22 cellular contexts compared by ENCODE assay signal in the genomic region with DNA sequence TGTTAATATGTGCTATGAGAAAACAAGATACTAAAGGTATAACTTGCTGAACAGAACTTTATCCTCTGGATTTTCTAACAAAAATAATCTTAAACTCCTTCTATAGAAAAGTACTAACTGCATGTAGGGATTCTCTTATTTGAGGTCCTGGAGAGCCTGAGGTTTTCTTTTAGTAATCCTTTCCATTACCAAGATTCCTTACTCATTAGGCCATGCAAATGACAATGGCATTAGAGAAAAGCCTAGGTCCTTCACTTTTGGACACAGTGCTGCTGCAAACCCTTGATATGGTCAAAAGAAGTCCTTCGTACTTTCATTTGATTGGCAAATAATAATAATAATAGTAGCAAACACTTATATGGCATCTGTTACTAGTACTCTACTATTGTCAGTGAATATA.
"Had no signal": no experiment of that assay in that cellular context is flagged by ENCODE, and none has a peak within 500 bp of the region (broad histone marks: within the 10 kb centered on the region; RNA-seq: fewer than 3 reads in every experiment).

No MANE protein-coding gene starts in this region.

- H3K79me2 ChIP-seq: parathyroid adenoma had no signal

- DNase-seq: colonic mucosa; dorsolateral prefrontal cortex; effector CD8-positive, alpha-beta T cell; heart right ventricle; hypothalamus; kidney glomerular epithelial cell; midbrain; naive B cell; psoas muscle; spleen; stimulated activated CD4-positive, alpha-beta T cell treated with anti-CD3 and anti-CD28 coated beads, Interleukin-15, amount 100 ng/mL, for 24 hours; stimulated activated CD4-positive, alpha-beta T cell treated with anti-CD3 and anti-CD28 coated beads, Interleukin-1b, Interleukin-23, amount 100 ng/mL, for 48 hours; stimulated activated CD4-positive, alpha-beta T cell treated with anti-CD3 and anti-CD28 coated beads, Interleukin-4, amount 100 ng/mL, for 24 hours; testis; transverse colon had no signal

- ATAC-seq: psoas muscle, sciatic nerve had no signal

- H3K36me3 Mint-ChIP-seq: memory B cell; naive B cell; stimulated activated memory B cell treated with anti-CD40 and anti-IgM and Interleukin-4, amounts not matched to agents 10 μg/mL and 1 μg/mL and 100 μg/mL, for 72 hours had no signal

- FAIRE-seq: frontal cortex had no signal

- H3K27ac Mint-ChIP-seq: memory B cell; naive B cell; nephron; stimulated activated memory B cell treated with anti-CD40 and anti-IgM and Interleukin-4, amounts not matched to agents 10 μg/mL and 1 μg/mL and 100 μg/mL, for 72 hours; stimulated activated naive CD8-positive, alpha-beta T cell treated with anti-CD3 and anti-CD28 coated beads, Interleukin-15, Interleukin-2, amounts not matched to agents 100 ng/mL and 50 ng/mL, for 24 hours had no signal

- H3K4me3 ChIP-seq: colonic mucosa, heart right ventricle, psoas muscle, spleen, testis, transverse colon had no signal

- H3K27me3 ChIP-seq: colonic mucosa, dorsolateral prefrontal cortex, testis, transverse colon had no signal

- H2AFZ ChIP-seq: parathyroid adenoma had no signal

- H3K9ac ChIP-seq: parathyroid adenoma had no signal

- H3K27ac ChIP-seq: colonic mucosa, dorsolateral prefrontal cortex, heart right ventricle, parathyroid adenoma, psoas muscle, spleen, testis, transverse colon had no signal

- H3K4me1 ChIP-seq: colonic mucosa, parathyroid adenoma, psoas muscle, testis, transverse colon had no signal

- H3K4me1 Mint-ChIP-seq: nephron had no signal

- H3K9me3 ChIP-seq: colonic mucosa, heart right ventricle, psoas muscle, spleen, testis, transverse colon had no signal

- H3K27me3 Mint-ChIP-seq: stimulated activated memory B cell treated with anti-CD40 and anti-IgM and Interleukin-4, amounts not matched to agents 10 μg/mL and 1 μg/mL and 100 μg/mL, for 72 hours had no signal

- H3K9me3 Mint-ChIP-seq: memory B cell; naive B cell; nephron; stimulated activated memory B cell treated with anti-CD40 and anti-IgM and Interleukin-4, amounts not matched to agents 10 μg/mL and 1 μg/mL and 100 μg/mL, for 72 hours; stimulated activated naive CD8-positive, alpha-beta T cell treated with anti-CD3 and anti-CD28 coated beads, Interleukin-15, Interleukin-2, amounts not matched to agents 100 ng/mL and 50 ng/mL, for 24 hours had no signal

- H3K4me3 Mint-ChIP-seq: memory B cell; nephron; stimulated activated memory B cell treated with anti-CD40 and anti-IgM and Interleukin-4, amounts not matched to agents 10 μg/mL and 1 μg/mL and 100 μg/mL, for 72 hours; stimulated activated naive CD8-positive, alpha-beta T cell treated with anti-CD3 and anti-CD28 coated beads, Interleukin-15, Interleukin-2, amounts not matched to agents 100 ng/mL and 50 ng/mL, for 24 hours had no signal

- H3K36me3 ChIP-seq: colonic mucosa, heart right ventricle, spleen, transverse colon had no signal
